In genomic region chr3:124780356-124780755, GRCh38 we compare ENCODE assay signal across 9 cellular contexts. TPM values are rescaled to one million over a fixed set of nuclear protein-coding genes. Genes with fewer than 3 reads are reported as not detected.
A peak's percentile ranks its signal among the peaks of the same experiment; 100 is the strongest.
DNase-seq lines count a peak whose midpoint lies in the region; ATAC-seq and TF ChIP-seq lines count a peak whose summit lies in the region.
"Had no signal": no experiment of that assay in that cellular context is flagged by ENCODE, and none has a peak within 500 bp of the region (broad histone marks: within the 10 kb centered on the region; RNA-seq: fewer than 3 reads in every experiment).

No MANE protein-coding gene starts in this region.

- peaks cover 30% of the 10 kb centered on the region for H3K4me1 ChIP-seq in GM23338 (ENCODE audit: insufficient read depth)
- H3K4me1 ChIP-seq in subcutaneous abdominal adipose tissue (ENCODE audit: control insufficient read depth in 5 of 5, insufficient read depth in 5 of 5, low read length in 5 of 5), result peaks cover 17 to 64% (median 58%) of the 10 kb centered on the region in 5 donors

- no peak for TF ChIP-seq CTCF in GM23338 (conservative IDR thresholded peaks at IDR 0.05; ENCODE audit: low read depth in 2 of 2)
- no peak for TF ChIP-seq CTCF in GM13977 (IDR thresholded peaks at IDR 0.05; ENCODE audit: extremely low read depth, insufficient read depth, missing control alignments)

- H3K4me3 ChIP-seq in GM23338, result no peak overlapping the region
- H3K4me3 ChIP-seq in subcutaneous abdominal adipose tissue (ENCODE audit: low read depth in 1 of 5, low read length in 5 of 5), result peak overlapping the region in 4 of 5 donors; percentile 16 to 58 (median 22)

- H3K36me3 Mint-ChIP-seq in GM23338 (ENCODE audit: low read depth), result peaks cover 27% of the 10 kb centered on the region

- 0 out of 2 replicates have a peak, but pooled peaks cover 9% of the 10 kb centered on the region for H3F3A ChIP-seq in GM23338 (replicated peaks; ENCODE audit: low read depth)

- peaks cover 41% of the 10 kb centered on the region for H3K79me2 ChIP-seq in GM23338 (replicated peaks; ENCODE audit: insufficient read depth)

- peaks cover 0 to 2% (median 0%) of the 10 kb centered on the region in 5 donors for H3K9me3 ChIP-seq in subcutaneous abdominal adipose tissue (ENCODE audit: control insufficient read depth in 5 of 5, low read length in 5 of 5)

- ATAC-seq in GM23338, result peak; percentile 10
- no peak for ATAC-seq in GM19324 (IDR thresholded peaks at IDR 0.05; ENCODE audit: low FRiP score, unreplicated experiment)
- ATAC-seq: activated T-cell treated with anti-CD3 and anti-CD28 coated beads, Interleukin-2, amount 50 U/mL, for 72 hours had no signal

- peaks cover 3% of the 10 kb centered on the region for H3K27me3 Mint-ChIP-seq in GM23338 (ENCODE audit: insufficient read depth, low read depth, poor library complexity)

- no peaks in the 10 kb centered on the region for H3K9me2 ChIP-seq in GM23338 (ENCODE audit: insufficient read depth)

- no peaks in the 10 kb centered on the region for H3K9me3 Mint-ChIP-seq in GM23338
- H3K9me3 Mint-ChIP-seq: activated T-cell treated with anti-CD3 and anti-CD28 coated beads, Interleukin-2, amount 50 U/mL, for 72 hours had no signal

- H3K36me3 ChIP-seq in GM23338 (ENCODE audit: insufficient read depth) (peaks cover 3% of the 10 kb centered on the region; the same call in 1 of the 2 replicates), subcutaneous abdominal adipose tissue (ENCODE audit: control insufficient read depth in 5 of 5, insufficient read depth in 5 of 5, low read length in 5 of 5) (peaks cover 0 to 41% (median 20%) of the 10 kb centered on the region in 5 donors)

- H3K27ac Mint-ChIP-seq in GM23338, result peak overlapping the region; percentile 58
- H3K27ac Mint-ChIP-seq: activated T-cell treated with anti-CD3 and anti-CD28 coated beads, Interleukin-2, amount 50 U/mL, for 72 hours had no signal

- H3K27ac ChIP-seq in GM23338 (ENCODE audit: low read depth) (0 out of 2 replicates have a peak overlapping the region, but pooled peaks have one; percentile 87), subcutaneous abdominal adipose tissue (ENCODE audit: low read depth, low read length) (peak overlapping the region; percentile 95)

- H3K4me2 ChIP-seq in GM23338, result 0 out of 2 replicates have a peak overlapping the region, but pooled peaks have one; percentile 55

- H3K4me1 Mint-ChIP-seq in GM23338, result peaks cover 49% of the 10 kb centered on the region

- H2AFZ ChIP-seq in GM23338, result no peak overlapping the region

- DNase-seq in GM23338 (ENCODE audit: low spot score) (peak; percentile 41), cerebellar cortex (ENCODE audit: low spot score) (peak; percentile 67), left kidney (ENCODE audit: low read depth, low spot score) (peak; percentile 59), NCI-H2227 (lab: John Stamatoyannopoulos, UW; ENCODE audit: unreplicated experiment) (no peak), GM13977 (ENCODE audit: low spot score) (no peak)
- no peak for DNase-seq in stimulated activated CD4-positive, alpha-beta T cell treated with anti-CD3 and anti-CD28 coated beads, Interleukin-4, amount 100 ng/mL, for 4 hours
- DNase-seq: activated T-cell treated with anti-CD3 and anti-CD28 coated beads, Interleukin-2, amount 50 U/mL, for 72 hours had no signal

- no peak overlapping the region for H3K4me3 Mint-ChIP-seq in GM23338
- H3K4me3 Mint-ChIP-seq: activated T-cell treated with anti-CD3 and anti-CD28 coated beads, Interleukin-2, amount 50 U/mL, for 72 hours had no signal

- H4K20me1 ChIP-seq in GM23338 (replicated peaks; ENCODE audit: insufficient read depth), result peaks cover 3% of the 10 kb centered on the region

- H3K27me3 ChIP-seq in GM23338 (ENCODE audit: insufficient read depth) (no peaks in the 10 kb centered on the region), subcutaneous abdominal adipose tissue (ENCODE audit: control insufficient read depth in 5 of 5, insufficient read depth in 4 of 5, low read length in 5 of 5) (peaks cover 0 to 5% (median 0%) of the 10 kb centered on the region in 5 donors)

- peak overlapping the region; percentile 24 to 92 (median 45) for H3K9ac ChIP-seq in subcutaneous abdominal adipose tissue (ENCODE audit: low read length in 5 of 5)

- in situ Hi-C loops in GM13977 (cut with MboI; ENCODE audit: low pct_unique_long_range_greater_than_20kb, low sequenced_read_pairs, unreplicated experiment), result no loop called here

TF ChIP-seq in GM23338, 12 proteins besides CTCF, POLR2A, EP300 and RAD21:
- no peak for TF ChIP-seq POLR2AphosphoS5 (IDR thresholded peaks at IDR 0.05; ENCODE audit: low read depth)
- TF ChIP-seq CREB1 (CRISPR knock-in tag; IDR thresholded peaks at IDR 0.05; ENCODE audit: low read depth), result no peak
- TF ChIP-seq ZNF331 (CRISPR knock-in tag; IDR thresholded peaks at IDR 0.05; ENCODE audit: low read depth), result no peak
- no peak for TF ChIP-seq STAT1 (IDR thresholded peaks at IDR 0.05; ENCODE audit: unreplicated experiment)
- TF ChIP-seq ZNF114 (CRISPR knock-in tag; IDR thresholded peaks at IDR 0.05), result no peak
TF ChIP-seq in GM23338: peak in this region for 0.

RNA-seq across cellular contexts. Expression of gene UMPS, which starts 50.1 kb away (rescaled TPM):
- 48.8 and 50.9 TPM in 2 replicates for total RNA-seq in GM23338 (2014; rRNA removed; shearing (Covaris generic))
- 40.2 and 44.1 TPM in 2 replicates for polyA plus RNA-seq in GM23338 (2016; fragmentation: Nextera tagmentation; extraction: Ambion mirVana)

Comparison
In these comparisons a context has a peak if more than half of its experiments do, and no peak if none do; other contexts are left out.
1. DNase-seq: peak in GM23338 (single experiment), cerebellar cortex (single experiment) and left kidney (single experiment); none in NCI-H2227 (single experiment), stimulated activated CD4-positive, alpha-beta T cell treated with anti-CD3 and anti-CD28 coated beads, Interleukin-4, amount 100 ng/mL, for 4 hours (0 of 2) and GM13977 (single experiment).